ENCODE assay signal across 8 cellular contexts in the genomic region with DNA sequence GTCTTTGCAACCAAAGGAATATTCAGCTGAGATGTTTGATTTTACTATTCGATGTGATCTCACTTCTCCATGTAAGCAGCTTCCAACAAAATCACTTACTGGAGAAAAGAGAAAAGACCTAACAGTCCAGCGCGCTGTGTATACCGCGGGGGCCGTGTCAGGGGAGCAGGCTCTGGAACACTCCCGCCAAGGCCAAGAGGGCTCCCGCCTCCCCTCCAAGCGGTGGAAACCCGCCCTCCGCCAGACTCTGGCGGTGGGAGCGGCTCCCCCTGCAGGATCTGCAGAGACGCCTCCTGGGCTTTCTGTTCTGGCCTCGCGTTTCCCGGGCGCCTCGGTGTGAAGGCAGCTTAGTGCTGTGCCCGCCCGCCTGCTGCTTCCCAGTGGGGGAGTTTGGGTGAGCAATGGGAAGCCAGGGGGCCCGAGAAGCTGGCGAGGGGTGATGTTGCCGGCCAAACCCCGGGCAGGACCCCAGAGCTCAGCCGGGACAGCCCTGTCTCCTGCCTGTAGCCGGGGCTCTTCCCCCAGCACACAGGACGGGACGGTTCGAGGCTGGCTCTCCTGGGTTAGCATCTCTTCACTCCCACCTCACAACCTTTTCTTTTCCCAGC. TPM values are rescaled to one million over a fixed set of nuclear protein-coding genes. Genes with fewer than 3 reads are reported as not detected.
DNase-seq lines count a peak whose midpoint lies in the region; ATAC-seq and TF ChIP-seq lines count a peak whose summit lies in the region.

No MANE protein-coding gene starts in this region.

- H3K9me3 ChIP-seq in ES-I3 (ENCODE audit: control insufficient read depth, insufficient read depth, low read length) (no peaks in the 10 kb centered on the region), HUES64 (ENCODE audit: insufficient read depth, low read depth, low read length) (no peaks in the 10 kb centered on the region), neural cell (ENCODE audit: low read length) (no peaks in the 10 kb centered on the region)

- H3K4me1 ChIP-seq in ES-I3 (ENCODE audit: insufficient read depth, low read length) (peaks cover under 1% of the 10 kb centered on the region; the same call in 1 of the 2 replicates), HUES64 (ENCODE audit: insufficient read depth, low read length) (peaks cover 11% of the 10 kb centered on the region)

- ATAC-seq in HG03520 (IDR thresholded peaks at IDR 0.05; ENCODE audit: unreplicated experiment) = no peak

- TF ChIP-seq EP300 in neural cell (conservative IDR thresholded peaks at IDR 0.05; ENCODE audit: poor library complexity, severe bottlenecking) = no peak

- peaks cover 22% of the 10 kb centered on the region for H3K4me1 Mint-ChIP-seq in activated T-helper 2 cell treated with anti-CD3 and anti-CD28 coated beads, Interferon-gamma antibody, Interleukin-2, Interleukin-4, amounts not matched to agents 10 μg/mL and 5 μg/mL and 100 μg/mL, durations not matched to agents 14 hours and 24 hours and 36 hours (ENCODE audit: low read depth)

- peaks cover 54% of the 10 kb centered on the region for H3K27me3 ChIP-seq in HUES64 (ENCODE audit: insufficient read depth, low read length)
- H3K27me3 ChIP-seq in neural cell (ENCODE audit: insufficient read depth, low read depth, low read length) = peaks cover 33% of the 10 kb centered on the region

- TF ChIP-seq CTCF in neural cell (IDR thresholded peaks at IDR 0.05; ENCODE audit: poor library complexity, severe bottlenecking) = peak; percentile 66

- peak overlapping the region; percentile 45 for H3K4me3 Mint-ChIP-seq in activated T-helper 2 cell treated with anti-CD3 and anti-CD28 coated beads, Interferon-gamma antibody, Interleukin-2, Interleukin-4, amounts not matched to agents 10 μg/mL and 5 μg/mL and 100 μg/mL, durations not matched to agents 14 hours and 24 hours and 36 hours (ENCODE audit: low read depth)

- H3K4me2 ChIP-seq in neural cell (ENCODE audit: low read length) = no peak overlapping the region

- H3K36me3 Mint-ChIP-seq in activated T-helper 2 cell treated with anti-CD3 and anti-CD28 coated beads, Interferon-gamma antibody, Interleukin-2, Interleukin-4, amounts not matched to agents 10 μg/mL and 5 μg/mL and 100 μg/mL, durations not matched to agents 14 hours and 24 hours and 36 hours (ENCODE audit: low read depth) = no peaks in the 10 kb centered on the region

- H3K9ac ChIP-seq in ES-I3 (ENCODE audit: low read depth, low read length) (peak overlapping the region; percentile 47), HUES64 (ENCODE audit: low read depth, low read length) (peak overlapping the region; percentile 49), neural cell (ENCODE audit: low read length) (no peak overlapping the region)

- peaks cover 66% of the 10 kb centered on the region for H3K27me3 Mint-ChIP-seq in activated T-helper 2 cell treated with anti-CD3 and anti-CD28 coated beads, Interferon-gamma antibody, Interleukin-2, Interleukin-4, amounts not matched to agents 10 μg/mL and 5 μg/mL and 100 μg/mL, durations not matched to agents 14 hours and 24 hours and 36 hours (ENCODE audit: low read depth)

- no peak overlapping the region for H3K27ac ChIP-seq in HUES64 (ENCODE audit: low read depth, low read length)
- no peak overlapping the region for H3K27ac ChIP-seq in neural cell (ENCODE audit: low read length)

- TF ChIP-seq RAD21 in neural cell (conservative IDR thresholded peaks at IDR 0.05) = peak; percentile 28

- intact Hi-C loops in activated T-helper 2 cell treated with anti-CD3 and anti-CD28 coated beads, Interferon-gamma antibody, Interleukin-2, Interleukin-4, amounts not matched to agents 10 μg/mL and 5 μg/mL and 100 μg/mL, durations not matched to agents 14 hours and 24 hours and 36 hours (cut with micrococcal nuclease) = loop anchor here (2.0 to 5.0 kb wide), 3 partner anchors 14 to 65 kb away; a partner anchor contains a TSS

- no peaks in the 10 kb centered on the region for H4K20me1 ChIP-seq in neural cell (ENCODE audit: insufficient read depth)

- no peaks in the 10 kb centered on the region for H3K36me3 ChIP-seq in ES-I3 (ENCODE audit: insufficient read depth, low read length)
- H3K36me3 ChIP-seq in HUES64 (ENCODE audit: insufficient read depth, low read length) = no peaks in the 10 kb centered on the region
- H3K36me3 ChIP-seq in neural cell (ENCODE audit: insufficient read depth, low read length) = no peaks in the 10 kb centered on the region

- DNase-seq in RKO (ENCODE audit: low spot score) (peak; percentile 74), fibroblast of the conjunctiva (ENCODE audit: low read depth) (peak; percentile 55)
- DNase-seq in activated T-helper 2 cell treated with anti-CD3 and anti-CD28 coated beads, Interferon-gamma antibody, Interleukin-2, Interleukin-4, amounts not matched to agents 10 μg/mL and 5 μg/mL and 100 μg/mL, durations not matched to agents 14 hours and 24 hours and 36 hours (ENCODE audit: low spot score) = peak; percentile 41
- peak; percentile 46 for DNase-seq in stimulated activated naive CD4-positive, alpha-beta T cell treated with Interleukin-2 at 50 U/mL for 16 hours (lab: John Stamatoyannopoulos, UW)

- no peaks in the 10 kb centered on the region for H3K79me2 ChIP-seq in neural cell (replicated peaks; ENCODE audit: insufficient read depth, low read length)

- H3F3A ChIP-seq in neural cell (ENCODE audit: insufficient read depth, low read length, poor library complexity, severe bottlenecking) = no peaks in the 10 kb centered on the region

- WGBS in HUES64 = 5% methylated on average over 30 of the region's 30 CpGs

- no peaks in the 10 kb centered on the region for H3K9me3 Mint-ChIP-seq in activated T-helper 2 cell treated with anti-CD3 and anti-CD28 coated beads, Interferon-gamma antibody, Interleukin-2, Interleukin-4, amounts not matched to agents 10 μg/mL and 5 μg/mL and 100 μg/mL, durations not matched to agents 14 hours and 24 hours and 36 hours

- no peaks in the 10 kb centered on the region for H3K9me2 ChIP-seq in neural cell (ENCODE audit: insufficient read depth, low read length)

- no peak overlapping the region for H3K27ac Mint-ChIP-seq in activated T-helper 2 cell treated with anti-CD3 and anti-CD28 coated beads, Interferon-gamma antibody, Interleukin-2, Interleukin-4, amounts not matched to agents 10 μg/mL and 5 μg/mL and 100 μg/mL, durations not matched to agents 14 hours and 24 hours and 36 hours

- H2AFZ ChIP-seq in neural cell (ENCODE audit: low read depth, low read length) = no peak overlapping the region

- H3K4me3 ChIP-seq in HUES64 (ENCODE audit: low read length) (peak overlapping the region; percentile 54), neural cell (ENCODE audit: low read length) (peak overlapping the region; percentile 39)

TF ChIP-seq in neural cell, 6 proteins besides CTCF, POLR2A, EP300 and RAD21:
- TF ChIP-seq SMC3 (conservative IDR thresholded peaks at IDR 0.05; ENCODE audit: poor library complexity) (peak; percentile 38), POLR2AphosphoS5 (IDR thresholded peaks at IDR 0.05) (no peak)

RNA-seq across cellular contexts. Expression of a gene that starts 36.3 kb away (rescaled TPM):
- polyA plus RNA-seq in HUES64 (2013, experiment 1 of 2) = 15.0 TPM
- 18.5 TPM for polyA plus RNA-seq in HUES64 (2013, experiment 2 of 2)
- total RNA-seq in activated T-helper 2 cell treated with anti-CD3 and anti-CD28 coated beads, Interferon-gamma antibody, Interleukin-2, Interleukin-4, amounts not matched to agents 10 μg/mL and 5 μg/mL and 100 μg/mL, durations not matched to agents 14 hours and 24 hours and 36 hours = 11.8 and 12.2 TPM in 2 replicates
- polyA plus RNA-seq in neural cell = 0.56 and 0.71 TPM in 2 replicates
- polyA minus RNA-seq in neural cell = 1.2 and 1.4 TPM in 2 replicates

RNA-seq across cellular contexts. Expression of a gene that starts 57.8 kb away (rescaled TPM):
- 14.7 TPM for polyA plus RNA-seq in HUES64 (2013, experiment 1 of 2)
- polyA plus RNA-seq in HUES64 (2013, experiment 2 of 2) = 10.5 TPM
- total RNA-seq in activated T-helper 2 cell treated with anti-CD3 and anti-CD28 coated beads, Interferon-gamma antibody, Interleukin-2, Interleukin-4, amounts not matched to agents 10 μg/mL and 5 μg/mL and 100 μg/mL, durations not matched to agents 14 hours and 24 hours and 36 hours = 32.7 and 34.0 TPM in 2 replicates
- 28.4 and 34.2 TPM in 2 replicates for polyA plus RNA-seq in neural cell
- polyA minus RNA-seq in neural cell = 29.7 and 41.8 TPM in 2 replicates
